Comparison of ENCODE assay signal across 24 cellular contexts in the genomic region with DNA sequence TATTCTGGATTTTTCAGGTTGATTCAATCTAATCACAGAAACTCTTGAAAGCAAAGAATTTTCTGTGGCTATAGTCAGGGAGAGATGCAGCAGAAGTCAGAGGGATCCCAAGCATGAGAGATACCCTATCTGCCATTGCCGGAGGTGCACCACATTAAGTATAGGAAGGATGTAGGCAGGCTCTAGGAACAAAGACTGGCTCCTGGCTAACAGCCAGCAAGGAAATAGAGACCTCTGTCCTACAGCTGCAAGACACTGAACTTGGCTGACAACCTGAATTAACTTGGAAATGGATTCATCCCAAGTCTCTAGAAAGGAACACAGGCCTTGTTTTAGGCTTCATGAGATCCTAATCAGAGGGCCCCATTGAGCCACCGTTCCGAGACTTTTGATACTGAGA.
DNase-seq lines count a peak whose midpoint lies in the region; ATAC-seq and TF ChIP-seq lines count a peak whose summit lies in the region.
"Had no signal": no experiment of that assay in that cellular context is flagged by ENCODE, and none has a peak within 500 bp of the region (broad histone marks: within the 10 kb centered on the region; RNA-seq: fewer than 3 reads in every experiment).

No MANE protein-coding gene starts in this region.

- in situ Hi-C loops in ACHN (cut with HindIII; ENCODE audit: low pct_ligation_motif_present, low pct_unique_long_range_greater_than_20kb, low sequenced_read_pairs), result no loop called here

- ATAC-seq in body of pancreas, result no peak
- ATAC-seq: activated CD4-positive, alpha-beta T cell treated with anti-CD3 and anti-CD28 coated beads for 36 hours had no signal

- H3K9me3 ChIP-seq in body of pancreas, result no peaks in the 10 kb centered on the region
- H3K9me3 ChIP-seq in left ventricle myocardium inferior (replicated peaks), result peaks cover 22% of the 10 kb centered on the region
- no peaks in the 10 kb centered on the region for H3K9me3 ChIP-seq in CD4-positive, alpha-beta memory T cell (ENCODE audit: control insufficient read depth in 1 of 2, low read length in 2 of 2)
- H3K9me3 ChIP-seq: neutrophil, Peyer's patch, SJSA1 had no signal

- H3K9me3 Mint-ChIP-seq in CD4-positive, alpha-beta memory T cell, result peaks cover 0 to 12% (median 7%) of the 10 kb centered on the region in 8 donors

- 76 to 86% methylated on average over 3 of the region's 3 CpGs for WGBS in body of pancreas, 2 donors

- no peak for TF ChIP-seq CTCF in LNCaP clone FGC (IDR thresholded peaks at IDR 0.05; ENCODE audit: control insufficient read depth, extremely low read depth, insufficient read depth)
- TF ChIP-seq CTCF in body of pancreas (IDR thresholded peaks at IDR 0.05), result no peak
- TF ChIP-seq CTCF in left ventricle myocardium inferior (IDR thresholded peaks at IDR 0.05; ENCODE audit: borderline replicate concordance), result peak; percentile 42

- POLR2A ChIA-PET in CD4-positive, alpha-beta memory T cell (lab: Charles Lee; ENCODE audit: partially characterized antibody), result no interaction called here

- no peaks in the 10 kb centered on the region for H3K27me3 Mint-ChIP-seq in CD4-positive, alpha-beta memory T cell
- H3K27me3 Mint-ChIP-seq: activated CD4-positive, alpha-beta T cell treated with anti-CD3 and anti-CD28 coated beads for 36 hours; activated naive CD8-positive, alpha-beta T cell; naive B cell had no signal

- H3K4me3 ChIP-seq in LNCaP clone FGC (ENCODE audit: low read depth, low read length), result no peak overlapping the region
- no peak overlapping the region for H3K4me3 ChIP-seq in body of pancreas
- H3K4me3 ChIP-seq in left ventricle myocardium inferior, result no peak overlapping the region
- H3K4me3 ChIP-seq in CD4-positive, alpha-beta memory T cell (ENCODE audit: low read length in 2 of 2), result no peak overlapping the region
- H3K4me3 ChIP-seq: Peyer's patch, SJSA1 had no signal

- H3K36me3 ChIP-seq in body of pancreas (replicated peaks in 1 of 2; ENCODE audit: insufficient read depth in 1 of 2, low read depth in 2 of 2) (no peaks in the 10 kb centered on the region), left ventricle myocardium inferior (no peaks in the 10 kb centered on the region)
- no peaks in the 10 kb centered on the region for H3K36me3 ChIP-seq in CD4-positive, alpha-beta memory T cell (ENCODE audit: insufficient read depth, low read length)
- H3K36me3 ChIP-seq: neutrophil, Peyer's patch, SJSA1 had no signal

- no peaks in the 10 kb centered on the region for H3K27me3 ChIP-seq in body of pancreas
- H3K27me3 ChIP-seq in left ventricle myocardium inferior (ENCODE audit: low read depth), result no peaks in the 10 kb centered on the region
- no peaks in the 10 kb centered on the region for H3K27me3 ChIP-seq in CD4-positive, alpha-beta memory T cell (ENCODE audit: insufficient read depth, low read length)
- H3K27me3 ChIP-seq: neutrophil, Peyer's patch, SJSA1 had no signal

- TF ChIP-seq POLR2A in body of pancreas (IDR thresholded peaks at IDR 0.05), result no peak

- H3K27ac Mint-ChIP-seq in CD4-positive, alpha-beta memory T cell, result no peak overlapping the region
- H3K27ac Mint-ChIP-seq: activated CD4-positive, alpha-beta T cell treated with anti-CD3 and anti-CD28 coated beads for 36 hours; activated naive CD8-positive, alpha-beta T cell; naive B cell had no signal

- no peak overlapping the region for H3K27ac ChIP-seq in body of pancreas
- no peak overlapping the region for H3K27ac ChIP-seq in left ventricle myocardium inferior (replicated peaks)
- no peak overlapping the region for H3K27ac ChIP-seq in CD4-positive, alpha-beta memory T cell (ENCODE audit: low read depth, low read length)
- H3K27ac ChIP-seq: neutrophil, Peyer's patch, SJSA1 had no signal

- H3K36me3 Mint-ChIP-seq in CD4-positive, alpha-beta memory T cell, result no peaks in the 10 kb centered on the region
- H3K36me3 Mint-ChIP-seq: activated naive CD8-positive, alpha-beta T cell; naive B cell had no signal

- H3K4me1 ChIP-seq in body of pancreas (no peaks in the 10 kb centered on the region), left ventricle myocardium inferior (peaks cover 4% of the 10 kb centered on the region)
- no peaks in the 10 kb centered on the region for H3K4me1 ChIP-seq in CD4-positive, alpha-beta memory T cell (ENCODE audit: insufficient read depth, low read length)
- H3K4me1 ChIP-seq: Peyer's patch, SJSA1 had no signal

- CTCF ChIA-PET in CD4-positive, alpha-beta memory T cell (lab: Charles Lee; ENCODE audit: partially characterized antibody), result no interaction called here

- intact Hi-C loops in body of pancreas (cut with DNase I) (no loop called here), left ventricle myocardium inferior (cut with micrococcal nuclease) (no loop called here)
- intact Hi-C loops in CD4-positive, alpha-beta memory T cell (cut with micrococcal nuclease), result loop anchor here (5.0 kb wide), 1 partner anchor 118 kb away; no protein-coding TSS in a partner anchor

- no peak overlapping the region for H3K4me3 Mint-ChIP-seq in CD4-positive, alpha-beta memory T cell
- H3K4me3 Mint-ChIP-seq: activated CD4-positive, alpha-beta T cell treated with anti-CD3 and anti-CD28 coated beads for 36 hours; activated naive CD8-positive, alpha-beta T cell; naive B cell had no signal

- H3K4me1 Mint-ChIP-seq in CD4-positive, alpha-beta memory T cell, result no peaks in the 10 kb centered on the region
- H3K4me1 Mint-ChIP-seq: activated CD4-positive, alpha-beta T cell treated with anti-CD3 and anti-CD28 coated beads for 36 hours; naive B cell had no signal

- DNase-seq in EH (ENCODE audit: low read depth), result peak; percentile 0
- peak; percentile 40 for DNase-seq in LNCaP clone FGC (ENCODE audit: low read depth)
- DNase-seq in body of pancreas, result peak in 3 of 4 donors; percentile 3 to 16 (median 7)
- DNase-seq in left ventricle myocardium inferior, result no peak
- no peak for DNase-seq in SKM-1 (lab: John Stamatoyannopoulos, UW; ENCODE audit: unreplicated experiment)
- DNase-seq in activated CD4-positive, CD25-positive, alpha-beta regulatory T cell (lab: John Stamatoyannopoulos, UW), result no peak
- no peak for DNase-seq in ACHN
- DNase-seq in CD4-positive, alpha-beta memory T cell, result no peak
- DNase-seq: activated CD4-positive, alpha-beta T cell treated with anti-CD3 and anti-CD28 coated beads for 36 hours; activated effector memory CD4-positive, alpha-beta T cell treated with Interleukin-2 at 50 U/mL for 16 hours; activated T-cell treated with anti-CD3 and anti-CD28 coated beads for 4 hours; C1 segment of cervical spinal cord; central memory CD4-positive, alpha-beta T cell; GOT3; naive B cell; NCI-H1092; NCI-H187 treated with DMSO at 0.1 percent for 48 hours; NCI-H226; Peyer's patch; stimulated activated naive CD4-positive, alpha-beta T cell treated with Interleukin-2 at 50 U/mL for 16 hours; T-helper 2 cell had no signal

Comparison
In these comparisons a context has a peak if more than half of its experiments do, and no peak if none do; other contexts are left out.
1. DNase-seq: peak in EH (single experiment), LNCaP clone FGC (single experiment) and body of pancreas (3 of 4); none in left ventricle myocardium inferior (single experiment), SKM-1 (single experiment), activated CD4-positive, CD25-positive, alpha-beta regulatory T cell (0 of 4), ACHN (single experiment) and CD4-positive, alpha-beta memory T cell (0 of 5).